8 cellular contexts compared by ENCODE assay signal in the genomic region with DNA sequence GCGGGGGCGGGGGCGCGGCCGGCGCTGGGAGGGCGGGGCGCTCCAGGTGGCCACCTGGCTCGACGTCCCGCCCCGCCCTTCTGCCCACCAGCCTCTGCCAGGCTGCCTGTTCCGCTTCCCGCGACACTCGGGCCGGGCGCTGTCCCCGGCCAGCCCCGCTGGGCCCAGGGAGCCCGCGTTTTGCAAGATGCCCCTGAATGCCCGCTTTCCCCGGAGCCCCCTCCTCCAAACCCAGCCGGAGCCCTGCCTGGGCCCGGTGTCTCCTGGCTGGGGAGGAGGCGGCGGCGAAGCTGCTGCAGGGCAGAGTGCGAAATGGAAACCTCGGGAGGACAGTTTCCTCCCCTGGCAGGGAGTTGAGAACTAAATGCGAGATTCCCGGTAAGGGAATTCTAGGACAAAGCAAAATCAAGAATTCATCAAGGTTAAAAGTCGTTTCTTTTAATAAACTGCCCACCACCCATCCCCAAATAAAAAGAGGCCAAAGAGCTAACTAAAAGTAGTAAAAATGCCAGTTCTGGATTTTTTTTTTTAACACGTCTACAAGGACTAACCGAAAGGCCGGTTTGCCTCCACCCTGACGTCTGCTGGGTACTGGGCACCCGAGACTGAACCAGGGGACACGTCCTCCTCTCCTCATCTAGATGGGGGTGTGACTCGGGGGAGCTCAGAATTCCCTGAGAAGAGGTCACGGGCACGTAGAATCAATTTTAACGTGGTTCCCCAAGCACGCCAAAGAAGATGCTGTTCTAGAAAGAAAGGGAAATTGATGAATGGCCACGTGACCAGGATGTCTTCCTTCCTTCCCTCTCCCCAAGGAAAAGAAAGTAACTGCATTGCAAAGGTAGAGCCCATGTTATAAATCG.
A peak's percentile ranks its signal among the peaks of the same experiment; 100 is the strongest.
DNase-seq lines count a peak whose midpoint lies in the region; ATAC-seq lines count a peak whose summit lies in the region.

No MANE protein-coding gene starts in this region.

- peaks cover 17% of the 10 kb centered on the region for H3K4me1 Mint-ChIP-seq in activated T-helper 1 cell treated with anti-CD3 and anti-CD28 coated beads, Interleukin-12 subunit alpha, Interleukin-12 subunit beta, Interleukin-2, Interleukin-4 antibody, amounts not matched to agents 30 ng/mL and 10 ng/mL and 1 ng/mL, durations not matched to agents 14 hours and 24 hours and 36 hours (ENCODE audit: low read depth)
- H3K4me1 Mint-ChIP-seq in immature natural killer cell = peaks cover 19 to 29% of the 10 kb centered on the region in 2 donors
- H3K4me1 Mint-ChIP-seq in stimulated activated naive CD8-positive, alpha-beta T cell treated with anti-CD3 and anti-CD28 coated beads, Interleukin-15, Interleukin-2, amounts not matched to agents 100 ng/mL and 50 ng/mL, for 24 hours (ENCODE audit: low read depth) = peaks cover 17% of the 10 kb centered on the region

- H3K36me3 Mint-ChIP-seq in activated T-helper 1 cell treated with anti-CD3 and anti-CD28 coated beads, Interleukin-12 subunit alpha, Interleukin-12 subunit beta, Interleukin-2, Interleukin-4 antibody, amounts not matched to agents 30 ng/mL and 10 ng/mL and 1 ng/mL, durations not matched to agents 14 hours and 24 hours and 36 hours (ENCODE audit: low read depth) = peaks cover 3% of the 10 kb centered on the region
- no peaks in the 10 kb centered on the region for H3K36me3 Mint-ChIP-seq in immature natural killer cell
- H3K36me3 Mint-ChIP-seq in stimulated activated naive CD8-positive, alpha-beta T cell treated with anti-CD3 and anti-CD28 coated beads, Interleukin-15, Interleukin-2, amounts not matched to agents 100 ng/mL and 50 ng/mL, for 24 hours (ENCODE audit: low read depth) = no peaks in the 10 kb centered on the region

- H3K27me3 Mint-ChIP-seq in activated T-helper 1 cell treated with anti-CD3 and anti-CD28 coated beads, Interleukin-12 subunit alpha, Interleukin-12 subunit beta, Interleukin-2, Interleukin-4 antibody, amounts not matched to agents 30 ng/mL and 10 ng/mL and 1 ng/mL, durations not matched to agents 14 hours and 24 hours and 36 hours (ENCODE audit: insufficient read depth) = peaks cover 7% of the 10 kb centered on the region
- peaks cover 4 to 24% (median 7%) of the 10 kb centered on the region in 3 donors for H3K27me3 Mint-ChIP-seq in immature natural killer cell (ENCODE audit: low read depth in 3 of 3)
- H3K27me3 Mint-ChIP-seq in stimulated activated naive CD8-positive, alpha-beta T cell treated with anti-CD3 and anti-CD28 coated beads, Interleukin-15, Interleukin-2, amounts not matched to agents 100 ng/mL and 50 ng/mL, for 24 hours = peaks cover 26% of the 10 kb centered on the region

- H3K4me3 Mint-ChIP-seq in activated T-helper 1 cell treated with anti-CD3 and anti-CD28 coated beads, Interleukin-12 subunit alpha, Interleukin-12 subunit beta, Interleukin-2, Interleukin-4 antibody, amounts not matched to agents 30 ng/mL and 10 ng/mL and 1 ng/mL, durations not matched to agents 14 hours and 24 hours and 36 hours = peak overlapping the region; percentile 61
- H3K4me3 Mint-ChIP-seq in immature natural killer cell = peak overlapping the region; percentile 50 to 76 (median 60)
- H3K4me3 Mint-ChIP-seq in stimulated activated naive CD8-positive, alpha-beta T cell treated with anti-CD3 and anti-CD28 coated beads, Interleukin-15, Interleukin-2, amounts not matched to agents 100 ng/mL and 50 ng/mL, for 24 hours = peak overlapping the region; percentile 42

- ATAC-seq in GM19467 (IDR thresholded peaks at IDR 0.05; ENCODE audit: unreplicated experiment) (peak; percentile 44), HG02870 (IDR thresholded peaks at IDR 0.05; ENCODE audit: unreplicated experiment) (no peak)

- intact Hi-C loops in activated T-helper 1 cell treated with anti-CD3 and anti-CD28 coated beads, Interleukin-12 subunit alpha, Interleukin-12 subunit beta, Interleukin-2, Interleukin-4 antibody, amounts not matched to agents 30 ng/mL and 10 ng/mL and 1 ng/mL, durations not matched to agents 14 hours and 24 hours and 36 hours (cut with micrococcal nuclease) = loop anchor here (1.0 to 10.0 kb wide), 6 partner anchors 89 to 913 kb away; a partner anchor contains a TSS

- H3K9me3 Mint-ChIP-seq in activated T-helper 1 cell treated with anti-CD3 and anti-CD28 coated beads, Interleukin-12 subunit alpha, Interleukin-12 subunit beta, Interleukin-2, Interleukin-4 antibody, amounts not matched to agents 30 ng/mL and 10 ng/mL and 1 ng/mL, durations not matched to agents 14 hours and 24 hours and 36 hours = peaks cover 2% of the 10 kb centered on the region
- H3K9me3 Mint-ChIP-seq in immature natural killer cell = peaks cover 0 to 2% (median 0%) of the 10 kb centered on the region in 6 donors
- no peaks in the 10 kb centered on the region for H3K9me3 Mint-ChIP-seq in stimulated activated naive CD8-positive, alpha-beta T cell treated with anti-CD3 and anti-CD28 coated beads, Interleukin-15, Interleukin-2, amounts not matched to agents 100 ng/mL and 50 ng/mL, for 24 hours

- DNase-seq in ELR (ENCODE audit: low read depth) (peak; percentile 2), HuH-7 (ENCODE audit: low spot score) (peak; percentile 23), immature natural killer cell (peak in 1 of 3 donors; percentile 14)
- DNase-seq in activated T-helper 1 cell treated with anti-CD3 and anti-CD28 coated beads, Interleukin-12 subunit alpha, Interleukin-12 subunit beta, Interleukin-2, Interleukin-4 antibody, amounts not matched to agents 30 ng/mL and 10 ng/mL and 1 ng/mL, durations not matched to agents 14 hours and 24 hours and 36 hours (ENCODE audit: low spot score) = no peak
- DNase-seq in NK-92 treated with Interleukin-12 subunit alpha and Interleukin-12 subunit beta, amount 100 ng/mL, for 24 hours (lab: John Stamatoyannopoulos, UW) = no peak

- peak overlapping the region; percentile 46 for H3K27ac Mint-ChIP-seq in activated T-helper 1 cell treated with anti-CD3 and anti-CD28 coated beads, Interleukin-12 subunit alpha, Interleukin-12 subunit beta, Interleukin-2, Interleukin-4 antibody, amounts not matched to agents 30 ng/mL and 10 ng/mL and 1 ng/mL, durations not matched to agents 14 hours and 24 hours and 36 hours
- H3K27ac Mint-ChIP-seq in immature natural killer cell = peak overlapping the region in 1 of 6 donors; percentile 23
- H3K27ac Mint-ChIP-seq in stimulated activated naive CD8-positive, alpha-beta T cell treated with anti-CD3 and anti-CD28 coated beads, Interleukin-15, Interleukin-2, amounts not matched to agents 100 ng/mL and 50 ng/mL, for 24 hours = no peak overlapping the region

Comparison
In these comparisons a context has a peak if more than half of its experiments do, and no peak if none do; other contexts are left out.
1. DNase-seq: peak in ELR (single experiment) and HuH-7 (single experiment); none in activated T-helper 1 cell treated with anti-CD3 and anti-CD28 coated beads, Interleukin-12 subunit alpha, Interleukin-12 subunit beta, Interleukin-2, Interleukin-4 antibody, amounts not matched to agents 30 ng/mL and 10 ng/mL and 1 ng/mL, durations not matched to agents 14 hours and 24 hours and 36 hours (single experiment) and NK-92 treated with Interleukin-12 subunit alpha and Interleukin-12 subunit beta, amount 100 ng/mL, for 24 hours (single experiment).
2. Peak in every context shown above with its lines, with median percentiles within 50 percentile points of each other: H3K4me3 Mint-ChIP-seq.